Comparison of ENCODE assay signal across 23 cellular contexts in the genomic region with DNA sequence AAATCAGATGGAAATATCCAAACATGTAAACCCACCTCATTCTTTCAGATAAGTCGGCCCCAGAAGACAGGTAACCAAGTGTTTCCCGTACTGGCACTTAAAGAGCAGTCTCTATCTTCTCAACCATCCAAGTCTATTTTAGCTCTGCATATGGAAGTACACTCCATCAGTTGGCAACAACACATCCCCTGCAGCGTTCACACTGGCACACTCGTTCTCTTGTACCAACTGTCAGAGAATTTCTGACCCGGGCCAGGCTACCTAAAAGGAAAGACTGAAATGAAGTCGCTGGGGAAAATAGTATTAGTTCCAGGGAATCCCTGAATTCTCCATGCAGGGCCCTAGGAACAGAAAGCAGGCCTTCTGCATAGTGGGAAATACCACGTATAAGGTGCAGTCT.
"Had no signal": no experiment of that assay in that cellular context is flagged by ENCODE, and none has a peak within 500 bp of the region (broad histone marks: within the 10 kb centered on the region; RNA-seq: fewer than 3 reads in every experiment).

No MANE protein-coding gene starts in this region.

- H3K36me3 Mint-ChIP-seq: activated naive CD4-positive, alpha-beta T cell treated with anti-CD3 and anti-CD28 coated beads, Interleukin-2, amount 10 ng/mL, durations not matched to agents 7 days and 5 days had no signal

- H3K9me3 Mint-ChIP-seq: activated CD4-positive, alpha-beta T cell treated with anti-CD3 and anti-CD28 coated beads, Interleukin-2, amount 10 ng/mL, durations not matched to agents 7 days and 5 days; activated naive CD4-positive, alpha-beta T cell treated with anti-CD3 and anti-CD28 coated beads, Interleukin-2, amount 10 ng/mL, durations not matched to agents 7 days and 5 days; activated naive CD8-positive, alpha-beta T cell treated with anti-CD3 and anti-CD28 coated beads, Interleukin-2, amount 50 U/mL, for 24 hours; activated T-cell treated with anti-CD3 and anti-CD28 coated beads, Interleukin-2, amount 50 U/mL, for 24 hours; central memory CD8-positive, alpha-beta T cell; dendritic cell treated with granulocyte-macrophage colony-stimulating factor and Interleukin-4, amounts not matched to agents 40 ng/mL and 50 ng/mL, for 4 days; stimulated activated naive CD8-positive, alpha-beta T cell treated with anti-CD3 and anti-CD28 coated beads, Interleukin-15, amount 100 ng/mL, for 72 hours had no signal

- H3K4me1 ChIP-seq: psoas muscle had no signal

- H3K4me1 Mint-ChIP-seq: central memory CD8-positive, alpha-beta T cell had no signal

- DNase-seq: activated CD4-positive, alpha-beta T cell treated with anti-CD3 and anti-CD28 coated beads, Interleukin-2, amount 10 ng/mL, durations not matched to agents 7 days and 5 days; activated CD8-positive, alpha-beta T cell treated with anti-CD3 and anti-CD28 coated beads, Interleukin-2, amount 10 ng/mL, durations not matched to agents 7 days and 5 days; activated effector memory CD4-positive, alpha-beta T cell treated with Interleukin-2 at 50 U/mL for 16 hours; activated naive CD4-positive, alpha-beta T cell treated with anti-CD3 and anti-CD28 coated beads, Interleukin-2, amount 10 ng/mL, durations not matched to agents 7 days and 5 days; activated naive CD8-positive, alpha-beta T cell treated with anti-CD3 and anti-CD28 coated beads, Interleukin-2, amount 50 U/mL, for 24 hours; activated T-cell treated with anti-CD3 and anti-CD28 coated beads, Interleukin-2, amount 50 U/mL, for 24 hours; aorta; effector memory CD4-positive, alpha-beta T cell; left colon; midbrain; ovary; psoas muscle; right lobe of liver; SK-N-SH; stimulated activated CD4-positive, alpha-beta T cell treated with anti-CD3 and anti-CD28 coated beads, Interleukin-4, amount 100 ng/mL, for 1 hour; stimulated activated naive CD8-positive, alpha-beta T cell treated with anti-CD3 and anti-CD28 coated beads, Interleukin-15, amount 100 ng/mL, for 72 hours; transverse colon had no signal

- ATAC-seq: activated CD8-positive, alpha-beta T cell treated with anti-CD3 and anti-CD28 coated beads, Interleukin-2, amount 10 ng/mL, durations not matched to agents 7 days and 5 days; activated naive CD8-positive, alpha-beta T cell treated with anti-CD3 and anti-CD28 coated beads, Interleukin-2, amount 50 U/mL, for 24 hours; gastroesophageal sphincter; left colon; psoas muscle; right lobe of liver; stimulated activated naive CD8-positive, alpha-beta T cell treated with anti-CD3 and anti-CD28 coated beads, Interleukin-15, amount 100 ng/mL, for 72 hours had no signal

- H3K27ac ChIP-seq: esophagus muscularis mucosa, gastroesophageal sphincter, ovary, psoas muscle, right lobe of liver, suprapubic skin, transverse colon had no signal

- H3K9me3 ChIP-seq: esophagus muscularis mucosa, gastroesophageal sphincter, ovary, psoas muscle, right lobe of liver, SK-N-SH, suprapubic skin, transverse colon had no signal

- H3K36me3 ChIP-seq: esophagus muscularis mucosa, gastroesophageal sphincter, ovary, right lobe of liver, suprapubic skin, transverse colon had no signal

- H3K27me3 ChIP-seq: gastroesophageal sphincter, ovary, right lobe of liver, suprapubic skin had no signal

- H3K27ac Mint-ChIP-seq: activated CD4-positive, alpha-beta T cell treated with anti-CD3 and anti-CD28 coated beads, Interleukin-2, amount 10 ng/mL, durations not matched to agents 7 days and 5 days; activated CD8-positive, alpha-beta T cell treated with anti-CD3 and anti-CD28 coated beads, Interleukin-2, amount 10 ng/mL, durations not matched to agents 7 days and 5 days; activated naive CD4-positive, alpha-beta T cell treated with anti-CD3 and anti-CD28 coated beads, Interleukin-2, amount 10 ng/mL, durations not matched to agents 7 days and 5 days; activated naive CD8-positive, alpha-beta T cell treated with anti-CD3 and anti-CD28 coated beads, Interleukin-2, amount 50 U/mL, for 24 hours; activated T-cell treated with anti-CD3 and anti-CD28 coated beads, Interleukin-2, amount 50 U/mL, for 24 hours; dendritic cell treated with granulocyte-macrophage colony-stimulating factor and Interleukin-4, amounts not matched to agents 40 ng/mL and 50 ng/mL, for 4 days; stimulated activated naive CD8-positive, alpha-beta T cell treated with anti-CD3 and anti-CD28 coated beads, Interleukin-15, amount 100 ng/mL, for 72 hours had no signal

- H3K4me3 ChIP-seq: esophagus muscularis mucosa, gastroesophageal sphincter, ovary, psoas muscle, right lobe of liver, smooth muscle cell, suprapubic skin, transverse colon had no signal

- H3K4me3 Mint-ChIP-seq: activated CD8-positive, alpha-beta T cell treated with anti-CD3 and anti-CD28 coated beads, Interleukin-2, amount 10 ng/mL, durations not matched to agents 7 days and 5 days; activated naive CD8-positive, alpha-beta T cell treated with anti-CD3 and anti-CD28 coated beads, Interleukin-2, amount 50 U/mL, for 24 hours; activated T-cell treated with anti-CD3 and anti-CD28 coated beads, Interleukin-2, amount 50 U/mL, for 24 hours; central memory CD8-positive, alpha-beta T cell; dendritic cell treated with granulocyte-macrophage colony-stimulating factor and Interleukin-4, amounts not matched to agents 40 ng/mL and 50 ng/mL, for 4 days; stimulated activated naive CD8-positive, alpha-beta T cell treated with anti-CD3 and anti-CD28 coated beads, Interleukin-15, amount 100 ng/mL, for 72 hours had no signal
